7 cellular contexts compared by ENCODE assay signal in the genomic region with DNA sequence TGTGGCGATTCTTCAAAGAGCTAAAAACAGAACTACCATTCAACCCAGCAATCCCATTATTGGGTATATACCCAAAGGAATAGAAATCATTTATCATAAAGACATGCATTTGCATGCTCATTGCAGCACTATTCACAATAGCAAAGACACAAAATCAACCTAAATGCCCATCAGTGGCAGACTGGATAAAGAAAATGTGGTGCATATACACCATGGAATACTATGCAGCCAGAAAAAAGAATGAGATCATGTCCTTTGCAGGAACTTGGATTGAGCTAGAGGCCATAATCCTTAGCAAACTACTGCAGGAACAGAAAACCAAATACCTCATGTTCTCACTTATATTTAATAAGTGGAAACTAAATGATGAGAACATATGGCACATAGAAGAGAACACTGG. TPM values are rescaled to one million over a fixed set of nuclear protein-coding genes. Genes with fewer than 3 reads are reported as not detected.
"Had no signal": no experiment of that assay in that cellular context is flagged by ENCODE, and none has a peak within 500 bp of the region (broad histone marks: within the 10 kb centered on the region; RNA-seq: fewer than 3 reads in every experiment).

No MANE protein-coding gene starts in this region.

RNA-seq across cellular contexts. Expression of gene CPA2, which starts 20.2 kb away (rescaled TPM):
- total RNA-seq: GM23248, GM23338, H1, H4, H7, H9, HFFc6 had no signal
- polyA plus RNA-seq: GM23248, GM23338 had no signal

RNA-seq across cellular contexts. Expression of gene SSMEM1, which starts 38.8 kb away (rescaled TPM):
- total RNA-seq: GM23248, GM23338, H1, H4, H7, H9, HFFc6 had no signal
- polyA plus RNA-seq: GM23248, GM23338, H1 had no signal

RNA-seq across cellular contexts. Expression of gene CPA4, which starts 46.5 kb away (rescaled TPM):
- total RNA-seq: GM23338, H1, H7, H9 had no signal
- polyA plus RNA-seq: GM23338 had no signal
